11 cellular contexts compared by ENCODE assay signal in genomic region chr10:61882621-61883375, GRCh38. TPM values are rescaled to one million over a fixed set of nuclear protein-coding genes. Genes with fewer than 3 reads are reported as not detected.
DNase-seq lines count a peak whose midpoint lies in the region; ATAC-seq and TF ChIP-seq lines count a peak whose summit lies in the region.
"Had no signal": no experiment of that assay in that cellular context is flagged by ENCODE, and none has a peak within 500 bp of the region (broad histone marks: within the 10 kb centered on the region; RNA-seq: fewer than 3 reads in every experiment).

No MANE protein-coding gene starts in this region.

- no peak overlapping the region for H2AFZ ChIP-seq in smooth muscle cell (ENCODE audit: low read depth)

- H3K9me3 ChIP-seq in skeletal muscle satellite cell (replicated peaks; ENCODE audit: low read length) (no peaks in the 10 kb centered on the region), smooth muscle cell (replicated peaks; ENCODE audit: low read depth) (no peaks in the 10 kb centered on the region)

- H3K27ac Mint-ChIP-seq in activated T-helper 1 cell treated with anti-CD3 and anti-CD28 coated beads, Interleukin-12 subunit alpha, Interleukin-12 subunit beta, Interleukin-2, Interleukin-4 antibody, amounts not matched to agents 30 ng/mL and 10 ng/mL and 1 ng/mL, durations not matched to agents 14 hours and 24 hours and 36 hours = peak overlapping the region; percentile 44
- H3K27ac Mint-ChIP-seq in endothelial cell (ENCODE audit: unreplicated experiment) (no peak overlapping the region), CD14-positive monocyte (peak overlapping the region in 2 of 7 donors; percentile 21 to 31), osteocyte (ENCODE audit: unreplicated experiment) (no peak overlapping the region)

- H3K4me3 ChIP-seq in skeletal muscle satellite cell (ENCODE audit: low read length) = no peak overlapping the region
- no peak overlapping the region for H3K4me3 ChIP-seq in smooth muscle cell

- H3K9ac ChIP-seq in skeletal muscle satellite cell (ENCODE audit: low read depth, low read length) (no peak overlapping the region), smooth muscle cell (ENCODE audit: low read depth) (no peak overlapping the region)

- intact Hi-C loops in activated T-helper 1 cell treated with anti-CD3 and anti-CD28 coated beads, Interleukin-12 subunit alpha, Interleukin-12 subunit beta, Interleukin-2, Interleukin-4 antibody, amounts not matched to agents 30 ng/mL and 10 ng/mL and 1 ng/mL, durations not matched to agents 14 hours and 24 hours and 36 hours (cut with micrococcal nuclease) = loop anchor here (1.0 to 10.0 kb wide), 11 partner anchors 15 to 1825 kb away; partner anchors contain the start of gene RHOBTB1
- intact Hi-C loops in CD14-positive monocyte (cut with micrococcal nuclease) = no loop called here

- no peak for DNase-seq in activated T-helper 1 cell treated with anti-CD3 and anti-CD28 coated beads, Interleukin-12 subunit alpha, Interleukin-12 subunit beta, Interleukin-2, Interleukin-4 antibody, amounts not matched to agents 30 ng/mL and 10 ng/mL and 1 ng/mL, durations not matched to agents 14 hours and 24 hours and 36 hours (ENCODE audit: low spot score)
- no peak for DNase-seq in endothelial cell (ENCODE audit: low spot score)
- DNase-seq in CD14-positive monocyte (ENCODE audit: low spot score) = no peak
- no peak for DNase-seq in smooth muscle cell (lab: John Stamatoyannopoulos, UW; ENCODE audit: unreplicated experiment)
- no peak for DNase-seq in osteocyte (ENCODE audit: extremely low spot score, unreplicated experiment)
- DNase-seq: DMS53; effector memory CD4-positive, alpha-beta T cell; NCI-H1048 had no signal

- H3K36me3 ChIP-seq in skeletal muscle satellite cell (ENCODE audit: insufficient read depth, low read length) (no peaks in the 10 kb centered on the region), smooth muscle cell (ENCODE audit: low read depth) (no peaks in the 10 kb centered on the region)

- H3K4me3 Mint-ChIP-seq in activated T-helper 1 cell treated with anti-CD3 and anti-CD28 coated beads, Interleukin-12 subunit alpha, Interleukin-12 subunit beta, Interleukin-2, Interleukin-4 antibody, amounts not matched to agents 30 ng/mL and 10 ng/mL and 1 ng/mL, durations not matched to agents 14 hours and 24 hours and 36 hours = no peak overlapping the region
- H3K4me3 Mint-ChIP-seq in endothelial cell (ENCODE audit: unreplicated experiment) (no peak overlapping the region), CD14-positive monocyte (no peak overlapping the region), osteocyte (ENCODE audit: unreplicated experiment) (no peak overlapping the region)

- H3F3A ChIP-seq in smooth muscle cell (ENCODE audit: low read depth) = no peaks in the 10 kb centered on the region

- no peak overlapping the region for H3K27ac ChIP-seq in smooth muscle cell (ENCODE audit: low read depth)

- peaks cover 19% of the 10 kb centered on the region for H3K4me1 Mint-ChIP-seq in activated T-helper 1 cell treated with anti-CD3 and anti-CD28 coated beads, Interleukin-12 subunit alpha, Interleukin-12 subunit beta, Interleukin-2, Interleukin-4 antibody, amounts not matched to agents 30 ng/mL and 10 ng/mL and 1 ng/mL, durations not matched to agents 14 hours and 24 hours and 36 hours (ENCODE audit: low read depth)
- H3K4me1 Mint-ChIP-seq in endothelial cell (ENCODE audit: unreplicated experiment) (peaks cover 3% of the 10 kb centered on the region), CD14-positive monocyte (peaks cover 2% of the 10 kb centered on the region), osteocyte (ENCODE audit: unreplicated experiment) (peaks cover 16% of the 10 kb centered on the region)

- 75% methylated on average over 6 of the region's 6 CpGs for WGBS in smooth muscle cell (ENCODE audit: low lambda C conversion rate)

- H3K4me2 ChIP-seq in skeletal muscle satellite cell (ENCODE audit: low read length) (peak overlapping the region; percentile 18), smooth muscle cell (no peak overlapping the region)

- no peaks in the 10 kb centered on the region for H3K36me3 Mint-ChIP-seq in activated T-helper 1 cell treated with anti-CD3 and anti-CD28 coated beads, Interleukin-12 subunit alpha, Interleukin-12 subunit beta, Interleukin-2, Interleukin-4 antibody, amounts not matched to agents 30 ng/mL and 10 ng/mL and 1 ng/mL, durations not matched to agents 14 hours and 24 hours and 36 hours (ENCODE audit: low read depth)
- no peaks in the 10 kb centered on the region for H3K36me3 Mint-ChIP-seq in endothelial cell (ENCODE audit: low read depth, unreplicated experiment)
- no peaks in the 10 kb centered on the region for H3K36me3 Mint-ChIP-seq in CD14-positive monocyte
- no peaks in the 10 kb centered on the region for H3K36me3 Mint-ChIP-seq in osteocyte (ENCODE audit: unreplicated experiment)

- peaks cover 1% of the 10 kb centered on the region for H3K27me3 Mint-ChIP-seq in activated T-helper 1 cell treated with anti-CD3 and anti-CD28 coated beads, Interleukin-12 subunit alpha, Interleukin-12 subunit beta, Interleukin-2, Interleukin-4 antibody, amounts not matched to agents 30 ng/mL and 10 ng/mL and 1 ng/mL, durations not matched to agents 14 hours and 24 hours and 36 hours (ENCODE audit: insufficient read depth)
- H3K27me3 Mint-ChIP-seq in endothelial cell (ENCODE audit: unreplicated experiment) = no peaks in the 10 kb centered on the region
- no peaks in the 10 kb centered on the region for H3K27me3 Mint-ChIP-seq in CD14-positive monocyte (ENCODE audit: low read depth in 3 of 3)
- no peaks in the 10 kb centered on the region for H3K27me3 Mint-ChIP-seq in osteocyte (ENCODE audit: unreplicated experiment)

- H3K9me3 Mint-ChIP-seq in activated T-helper 1 cell treated with anti-CD3 and anti-CD28 coated beads, Interleukin-12 subunit alpha, Interleukin-12 subunit beta, Interleukin-2, Interleukin-4 antibody, amounts not matched to agents 30 ng/mL and 10 ng/mL and 1 ng/mL, durations not matched to agents 14 hours and 24 hours and 36 hours = peaks cover 12% of the 10 kb centered on the region
- no peaks in the 10 kb centered on the region for H3K9me3 Mint-ChIP-seq in endothelial cell (ENCODE audit: unreplicated experiment)
- peaks cover 0 to 2% (median 0%) of the 10 kb centered on the region in 7 donors for H3K9me3 Mint-ChIP-seq in CD14-positive monocyte
- H3K9me3 Mint-ChIP-seq in osteocyte (ENCODE audit: unreplicated experiment) = no peaks in the 10 kb centered on the region

- ATAC-seq in GM18511 (IDR thresholded peaks at IDR 0.05; ENCODE audit: unreplicated experiment) (peak; percentile 64), HG03025 (IDR thresholded peaks at IDR 0.05; ENCODE audit: low FRiP score, unreplicated experiment) (peak; percentile 50)

- H3K27me3 ChIP-seq in skeletal muscle satellite cell (ENCODE audit: control insufficient read depth, insufficient read depth, low read length) = no peaks in the 10 kb centered on the region
- H3K27me3 ChIP-seq in smooth muscle cell (ENCODE audit: low read depth) = no peaks in the 10 kb centered on the region

- TF ChIP-seq CTCF in endothelial cell (IDR thresholded peaks at IDR 0.05; ENCODE audit: unreplicated experiment) (no peak), CD14-positive monocyte (IDR thresholded peaks at IDR 0.05) (no peak), smooth muscle cell (IDR thresholded peaks at IDR 0.05; ENCODE audit: borderline replicate concordance, insufficient read depth, poor library complexity, severe bottlenecking) (no peak), osteocyte (IDR thresholded peaks at IDR 0.05) (no peak)

- H3K79me2 ChIP-seq in smooth muscle cell (ENCODE audit: low read depth) = no peaks in the 10 kb centered on the region

- H3K4me1 ChIP-seq in skeletal muscle satellite cell (ENCODE audit: control insufficient read depth, insufficient read depth, low read length) = peaks cover 16% of the 10 kb centered on the region
- H3K4me1 ChIP-seq in smooth muscle cell (ENCODE audit: low read depth) = no peaks in the 10 kb centered on the region

- H4K20me1 ChIP-seq in smooth muscle cell (ENCODE audit: low read depth) = no peaks in the 10 kb centered on the region

RNA-seq across cellular contexts. Expression of gene ARID5B, which starts 18.7 kb away (rescaled TPM):
- 62.4 and 65.1 TPM in 2 replicates for total RNA-seq in activated T-helper 1 cell treated with anti-CD3 and anti-CD28 coated beads, Interleukin-12 subunit alpha, Interleukin-12 subunit beta, Interleukin-2, Interleukin-4 antibody, amounts not matched to agents 30 ng/mL and 10 ng/mL and 1 ng/mL, durations not matched to agents 14 hours and 24 hours and 36 hours
- 22.3 and 30.4 TPM in 2 replicates for total RNA-seq in skeletal muscle satellite cell (2012; rRNA removed)
- total RNA-seq in endothelial cell (ENCODE audit: unreplicated experiment) (0.62 TPM), smooth muscle cell (67.6 and 69.4 TPM in 2 replicates), osteocyte (87.3 and 89.4 TPM in 2 replicates)
- polyA plus RNA-seq in CD14-positive monocyte (1 to 10 TPM; 1.5 to 2.5 TPM), smooth muscle cell (49.0 and 52.7 TPM in 2 replicates)

Comparison
In these comparisons a context has a peak if more than half of its experiments do, and no peak if none do; other contexts are left out.
1. RNA of gene ARID5B, which starts 18.7 kb away (total RNA-seq): 87.3 to 89.4 TPM in osteocyte, 67.6 to 69.4 TPM in smooth muscle cell and 62.4 to 65.1 TPM in activated T-helper 1 cell treated with anti-CD3 and anti-CD28 coated beads, Interleukin-12 subunit alpha, Interleukin-12 subunit beta, Interleukin-2, Interleukin-4 antibody, amounts not matched to agents 30 ng/mL and 10 ng/mL and 1 ng/mL, durations not matched to agents 14 hours and 24 hours and 36 hours; 0.62 TPM in endothelial cell (single experiment); every median in the first group is over 10 times any median in the second.